Comparison of ENCODE assay signal across 9 cellular contexts in the genomic region with DNA sequence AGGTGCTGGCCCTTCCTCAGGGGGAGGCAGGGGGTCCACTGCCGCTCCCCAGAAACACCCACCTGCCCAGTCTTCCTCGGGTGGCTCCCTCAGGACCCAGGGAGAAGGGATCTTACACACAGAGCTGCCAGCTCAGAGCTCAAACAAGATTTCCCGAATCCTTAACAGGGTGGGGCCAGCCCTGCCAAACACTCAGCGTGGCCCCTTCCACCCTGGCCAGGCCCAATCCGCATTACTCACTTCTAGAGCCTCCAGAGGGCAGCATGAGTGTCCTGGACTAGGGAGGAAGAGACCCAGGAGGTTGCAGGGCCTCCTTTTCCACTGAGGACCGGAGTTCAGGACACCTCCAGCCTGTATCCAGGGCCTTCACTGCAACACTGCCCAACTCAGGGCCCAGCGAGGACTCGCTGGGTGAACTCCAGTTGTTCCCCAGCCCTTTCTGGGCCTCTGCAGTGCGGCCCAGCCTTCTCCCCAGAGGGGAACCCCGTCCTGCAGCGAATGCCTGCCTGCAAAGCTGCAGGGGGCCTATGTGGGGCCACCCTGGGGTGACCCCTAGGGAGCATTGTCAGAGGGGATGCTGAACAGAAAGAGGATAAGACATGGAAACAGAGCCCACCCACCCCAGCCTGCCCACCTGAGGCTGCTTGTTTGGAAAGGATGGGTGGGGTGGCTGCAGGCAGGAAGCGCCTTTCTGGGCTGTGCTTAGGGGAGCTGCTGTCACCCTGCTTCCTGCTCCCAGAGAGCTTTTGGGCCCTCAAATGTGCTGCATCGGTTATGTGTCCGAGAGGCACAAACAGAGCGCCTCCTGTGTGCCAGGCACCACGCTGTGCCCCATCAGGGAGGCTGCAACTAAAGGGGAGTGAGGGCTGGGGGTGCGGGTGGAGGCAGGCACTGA. TPM values are rescaled to one million over a fixed set of nuclear protein-coding genes. Genes with fewer than 3 reads are reported as not detected.
DNase-seq lines count a peak whose midpoint lies in the region; ATAC-seq, FAIRE-seq and TF ChIP-seq lines count a peak whose summit lies in the region.
"Had no signal": no experiment of that assay in that cellular context is flagged by ENCODE, and none has a peak within 500 bp of the region (broad histone marks: within the 10 kb centered on the region; RNA-seq: fewer than 3 reads in every experiment).

No MANE protein-coding gene starts in this region.

- no peak overlapping the region for H3K4me3 Mint-ChIP-seq in mesothelial cell of epicardium
- peak overlapping the region in 1 of 2 donors; percentile 31 for H3K4me3 Mint-ChIP-seq in effector memory CD8-positive, alpha-beta T cell

- no peaks in the 10 kb centered on the region for H3K9me3 ChIP-seq in ascending aorta

- FAIRE-seq in bronchial epithelial cell (lab: Jason Lieb, UNC) = no peak

- H3K27ac Mint-ChIP-seq in mesothelial cell of epicardium = peak overlapping the region; percentile 95
- H3K27ac Mint-ChIP-seq in effector memory CD8-positive, alpha-beta T cell = peak overlapping the region in 1 of 2 donors; percentile 27

- intact Hi-C loops in ascending aorta (cut with DNase I) = no loop called here

- no peaks in the 10 kb centered on the region for H3K4me1 ChIP-seq in ascending aorta

- no peaks in the 10 kb centered on the region for H3K27me3 ChIP-seq in bronchial epithelial cell (ENCODE audit: control insufficient read depth, insufficient read depth, low read length)
- no peaks in the 10 kb centered on the region for H3K27me3 ChIP-seq in ascending aorta

- H3K4me3 ChIP-seq in LNCaP clone FGC (ENCODE audit: low read depth, low read length) (no peak overlapping the region), bronchial epithelial cell (ENCODE audit: low read depth, low read length) (no peak overlapping the region), ascending aorta (no peak overlapping the region)

- peak; percentile 63 for DNase-seq in COR-L47 (lab: John Stamatoyannopoulos, UW)
- DNase-seq in LNCaP clone FGC (ENCODE audit: low read depth) = peak; percentile 37
- peak; percentile 48 for DNase-seq in bronchial epithelial cell (ENCODE audit: low read depth)
- no peak for DNase-seq in mesothelial cell of epicardium (ENCODE audit: low spot score in 2 of 2, unreplicated experiment in 2 of 2)
- no peak for DNase-seq in stimulated activated CD4-positive, alpha-beta T cell treated with anti-CD3 and anti-CD28 coated beads, Interleukin-2, amount 100 ng/mL, for 48 hours
- no peak for DNase-seq in effector memory CD8-positive, alpha-beta T cell
- no peak for DNase-seq in ascending aorta (ENCODE audit: low spot score in 2 of 2)
- DNase-seq in NCI-H446 treated with DMSO at 0.1 percent for 48 hours (lab: John Stamatoyannopoulos, UW) = no peak

- H3K4me1 Mint-ChIP-seq in mesothelial cell of epicardium = peaks cover 50% of the 10 kb centered on the region
- peaks cover 6 to 10% of the 10 kb centered on the region in 2 donors for H3K4me1 Mint-ChIP-seq in effector memory CD8-positive, alpha-beta T cell (ENCODE audit: low read depth in 2 of 2)

- no peaks in the 10 kb centered on the region for H3K36me3 Mint-ChIP-seq in mesothelial cell of epicardium
- peaks cover 15% of the 10 kb centered on the region for H3K36me3 Mint-ChIP-seq in effector memory CD8-positive, alpha-beta T cell (ENCODE audit: insufficient read depth)

- ATAC-seq in effector memory CD8-positive, alpha-beta T cell (replicated peaks) = no peak

- peaks cover 2% of the 10 kb centered on the region for H3K36me3 ChIP-seq in bronchial epithelial cell (ENCODE audit: control insufficient read depth, insufficient read depth, low read length)
- no peaks in the 10 kb centered on the region for H3K36me3 ChIP-seq in ascending aorta

- no peaks in the 10 kb centered on the region for H3K27me3 Mint-ChIP-seq in mesothelial cell of epicardium (ENCODE audit: low read depth)
- H3K27me3 Mint-ChIP-seq in effector memory CD8-positive, alpha-beta T cell = no peaks in the 10 kb centered on the region

- H3K27ac ChIP-seq in ascending aorta = no peak overlapping the region
- H3K27ac ChIP-seq: HL-60 had no signal

- no peaks in the 10 kb centered on the region for H3K9me3 Mint-ChIP-seq in mesothelial cell of epicardium
- no peaks in the 10 kb centered on the region for H3K9me3 Mint-ChIP-seq in effector memory CD8-positive, alpha-beta T cell

- peak; percentile 56 for TF ChIP-seq CTCF in LNCaP clone FGC (IDR thresholded peaks at IDR 0.05; ENCODE audit: control insufficient read depth, extremely low read depth, insufficient read depth)
- TF ChIP-seq CTCF in bronchial epithelial cell (IDR thresholded peaks at IDR 0.05; ENCODE audit: insufficient read depth, low read length, severe bottlenecking) = peak; percentile 48
- no peak for TF ChIP-seq CTCF in mesothelial cell of epicardium (IDR thresholded peaks at IDR 0.05; ENCODE audit: unreplicated experiment)
- no peak for TF ChIP-seq CTCF in ascending aorta (IDR thresholded peaks at IDR 0.05)

RNA-seq across cellular contexts. Expression of a gene that starts 43.8 kb away (rescaled TPM):
- 18.4 and 43.3 TPM in 2 replicates for total RNA-seq in bronchial epithelial cell
- total RNA-seq in mesothelial cell of epicardium = 65.1 to 71.9 TPM (median 67.9 TPM) in 3 replicates
- total RNA-seq in ascending aorta = 21.9 TPM

RNA-seq across cellular contexts. Expression of a gene that starts 44.4 kb away (rescaled TPM):
- total RNA-seq in bronchial epithelial cell (54.9 and 66.6 TPM in 2 replicates), mesothelial cell of epicardium (47.4 to 49.3 TPM (median 47.7 TPM) in 3 replicates), ascending aorta (26.4 TPM)

Comparison
In these comparisons a context has a peak if more than half of its experiments do, and no peak if none do; other contexts are left out.
1. DNase-seq: peak in COR-L47 (single experiment), LNCaP clone FGC (single experiment) and bronchial epithelial cell (single experiment); none in mesothelial cell of epicardium (0 of 2), stimulated activated CD4-positive, alpha-beta T cell treated with anti-CD3 and anti-CD28 coated beads, Interleukin-2, amount 100 ng/mL, for 48 hours (0 of 2), effector memory CD8-positive, alpha-beta T cell (0 of 3), ascending aorta (0 of 2) and NCI-H446 treated with DMSO at 0.1 percent for 48 hours (single experiment).
2. CTCF ChIP-seq: peak in LNCaP clone FGC (single experiment) and bronchial epithelial cell (single experiment); none in mesothelial cell of epicardium (single experiment) and ascending aorta (0 of 3).